Comparison of ENCODE assay signal across 29 cellular contexts in genomic region chr2:201661366-201661765, GRCh38. TPM values are rescaled to one million over a fixed set of nuclear protein-coding genes. Genes with fewer than 3 reads are reported as not detected.
DNase-seq lines count a peak whose midpoint lies in the region; ATAC-seq, FAIRE-seq and TF ChIP-seq lines count a peak whose summit lies in the region.
"Had no signal": no experiment of that assay in that cellular context is flagged by ENCODE, and none has a peak within 500 bp of the region (broad histone marks: within the 10 kb centered on the region; RNA-seq: fewer than 3 reads in every experiment).

No MANE protein-coding gene starts in this region.

- in situ Hi-C loops in HepG2 (cut with HindIII; ENCODE audit: extremely low pct_ligation_motif_present, low pct_unique_long_range_greater_than_20kb) = no loop called here

- no peak for TF ChIP-seq CTCF in HepG2 (CRISPR knock-in tag; IDR thresholded peaks at IDR 0.05)
- TF ChIP-seq CTCF in right lobe of liver (IDR thresholded peaks at IDR 0.05) = no peak
- no peak for TF ChIP-seq CTCF in OCI-LY3 (IDR thresholded peaks at IDR 0.05; ENCODE audit: low read depth, low read length)
- no peak for TF ChIP-seq CTCF in foreskin fibroblast (IDR thresholded peaks at IDR 0.05; ENCODE audit: low read depth, low read length)
- no peak for TF ChIP-seq CTCF in CD4-positive, alpha-beta T cell (IDR thresholded peaks at IDR 0.05)

- no peak for FAIRE-seq in HepG2 (lab: Jason Lieb, UNC)
- FAIRE-seq: A204.1, bronchial epithelial cell, kidney had no signal

- intact Hi-C loops in HepG2 (cut with micrococcal nuclease; ENCODE audit: unreplicated experiment) (loop anchor here (10.0 kb wide), 1 partner anchor 223 kb away; no protein-coding TSS in a partner anchor), right lobe of liver (cut with DNase I) (no loop called here)
- intact Hi-C loops in CD4-positive, alpha-beta T cell (cut with DNase I, micrococcal nuclease) = no loop called here

- H3K36me3 ChIP-seq in HepG2 (replicated peaks in 1 of 2; ENCODE audit: control insufficient read depth in 1 of 2, insufficient read depth in 2 of 2, low read length in 2 of 2) = no peaks in the 10 kb centered on the region
- H3K36me3 ChIP-seq in right lobe of liver = no peaks in the 10 kb centered on the region
- H3K36me3 ChIP-seq in OCI-LY3 (replicated peaks; ENCODE audit: low read depth, low read length) = no peaks in the 10 kb centered on the region
- H3K36me3 ChIP-seq: BLaER1, sigmoid colon, stomach, transverse colon had no signal

- CTCF ChIA-PET in HepG2 (lab: Yijun Ruan, JAX; ENCODE audit: low intra/inter-chr PET ratio, low total read pairs) = no interaction called here
- CTCF ChIA-PET in CD4-positive, alpha-beta T cell (lab: Charles Lee) = no interaction called here

- H3K27me3 Mint-ChIP-seq in CD4-positive, alpha-beta T cell = no peaks in the 10 kb centered on the region
- H3K27me3 Mint-ChIP-seq: activated T-cell treated with anti-CD3 and anti-CD28 coated beads, Interleukin-2, amount 50 U/mL, for 24 hours had no signal

- H3K27me3 ChIP-seq in HepG2 (ENCODE audit: control insufficient read depth in 1 of 2, insufficient read depth in 2 of 2, low read length in 2 of 2) = peaks cover 0 to 15% of the 10 kb centered on the region in 2 experiments; a peak in 3 of 5 replicates
- no peaks in the 10 kb centered on the region for H3K27me3 ChIP-seq in right lobe of liver
- H3K27me3 ChIP-seq in OCI-LY3 (ENCODE audit: low read depth, low read length) = no peaks in the 10 kb centered on the region
- no peaks in the 10 kb centered on the region for H3K27me3 ChIP-seq in CD4-positive, alpha-beta T cell (ENCODE audit: control insufficient read depth, insufficient read depth, low read length)
- H3K27me3 ChIP-seq: BLaER1, sigmoid colon, stomach, transverse colon had no signal

- H2AFZ ChIP-seq in HepG2 (ENCODE audit: low read length) = peak overlapping the region; percentile 71
- peak overlapping the region; percentile 83 for H2AFZ ChIP-seq in OCI-LY3 (ENCODE audit: low read depth, low read length)

- no TSS peak for BruUV-seq in HepG2 (replicated peaks; lab: Mats Ljungman, UMichigan)

- H3K79me2 ChIP-seq in HepG2 (ENCODE audit: insufficient read depth, low read length) (no peaks in the 10 kb centered on the region), OCI-LY3 (ENCODE audit: low read length) (no peaks in the 10 kb centered on the region)

- no peaks in the 10 kb centered on the region for H3K9me3 Mint-ChIP-seq in CD4-positive, alpha-beta T cell
- H3K9me3 Mint-ChIP-seq: activated T-cell treated with anti-CD3 and anti-CD28 coated beads, Interleukin-2, amount 50 U/mL, for 24 hours had no signal

- H3K9me3 ChIP-seq in HepG2 (ENCODE audit: low read length) (no peaks in the 10 kb centered on the region), right lobe of liver (no peaks in the 10 kb centered on the region), OCI-LY3 (ENCODE audit: insufficient read depth, low read length) (no peaks in the 10 kb centered on the region)
- H3K9me3 ChIP-seq in CD4-positive, alpha-beta T cell (ENCODE audit: control insufficient read depth, low read length) = no peaks in the 10 kb centered on the region
- H3K9me3 ChIP-seq: BLaER1, Caco-2, sigmoid colon, stomach, transverse colon had no signal

- H3K4me3 Mint-ChIP-seq in CD4-positive, alpha-beta T cell = no peak overlapping the region
- H3K4me3 Mint-ChIP-seq: activated T-cell treated with anti-CD3 and anti-CD28 coated beads, Interleukin-2, amount 50 U/mL, for 24 hours had no signal

- no peak for TF ChIP-seq RAD21 in HepG2 (CRISPR knock-in tag; IDR thresholded peaks at IDR 0.05)

- TF ChIP-seq POLR2A in HepG2 (IDR thresholded peaks at IDR 0.05; ENCODE audit: insufficient read depth in 1 of 2, low read depth in 2 of 2, low read length in 2 of 2) (no peak), right lobe of liver (IDR thresholded peaks at IDR 0.05) (no peak)

- H3K4me3 ChIP-seq in HepG2 (replicated peaks in 1 of 3; ENCODE audit: insufficient read depth in 1 of 3, low read depth in 2 of 3, low read length in 3 of 3) (no peak overlapping the region), right lobe of liver (no peak overlapping the region), OCI-LY3 (ENCODE audit: low read length) (no peak overlapping the region), foreskin fibroblast (ENCODE audit: low read depth in 1 of 2, low read length in 2 of 2) (no peak overlapping the region)
- H3K4me3 ChIP-seq: BLaER1, coronary artery, lung, sigmoid colon, stomach, transverse colon had no signal

- H3K36me3 Mint-ChIP-seq in CD4-positive, alpha-beta T cell (ENCODE audit: low read depth) = no peaks in the 10 kb centered on the region

- H3K27ac ChIP-seq in HepG2 (ENCODE audit: extremely low read length, insufficient read depth, low read length) = no peak overlapping the region
- H3K27ac ChIP-seq in right lobe of liver = no peak overlapping the region
- H3K27ac ChIP-seq in OCI-LY3 (ENCODE audit: low read length) = no peak overlapping the region
- H3K27ac ChIP-seq in CD4-positive, alpha-beta T cell (ENCODE audit: low read depth, low read length) = no peak overlapping the region
- H3K27ac ChIP-seq: BLaER1, coronary artery, sigmoid colon, stomach, transverse colon had no signal

- POLR2A ChIA-PET in HepG2 (lab: Yijun Ruan, JAX) = no interaction called here
- POLR2A ChIA-PET in CD4-positive, alpha-beta T cell (lab: Charles Lee) = no interaction called here

- H4K20me1 ChIP-seq in HepG2 (ENCODE audit: insufficient read depth, low read length) (no peaks in the 10 kb centered on the region), OCI-LY3 (ENCODE audit: insufficient read depth, low read length) (no peaks in the 10 kb centered on the region)
- H4K20me1 ChIP-seq: BLaER1 had no signal

- WGBS in HepG2 (ENCODE audit: low lambda C conversion rate) = 30% methylated on average over 5 of the region's 5 CpGs
- 50% methylated on average over 5 of the region's 5 CpGs for WGBS in right lobe of liver (ENCODE audit: insufficient coverage, low coverage, low lambda C conversion rate, missing lambda C conversion rate)

- no peak for TF ChIP-seq EP300 in HepG2 (IDR thresholded peaks at IDR 0.05; ENCODE audit: low read depth in 2 of 2, low read length in 2 of 2)
- no peak for TF ChIP-seq EP300 in HepG2 (CRISPR knock-in tag; IDR thresholded peaks at IDR 0.05; ENCODE audit: borderline replicate concordance)

- H3K4me1 ChIP-seq in HepG2 (ENCODE audit: insufficient read depth, low read length) (no peaks in the 10 kb centered on the region), right lobe of liver (no peaks in the 10 kb centered on the region), OCI-LY3 (ENCODE audit: low read length) (peaks cover 18% of the 10 kb centered on the region)
- H3K4me1 ChIP-seq: Caco-2, sigmoid colon, stomach, transverse colon had no signal

- H3K9ac ChIP-seq in HepG2 (ENCODE audit: insufficient read depth, low read depth, low read length) (no peak overlapping the region), OCI-LY3 (ENCODE audit: low read length) (no peak overlapping the region)
- H3K9ac ChIP-seq: BLaER1 had no signal

- ATAC-seq in HepG2 = peak; percentile 67
- ATAC-seq in right lobe of liver = no peak
- ATAC-seq in CD4-positive, alpha-beta T cell (ENCODE audit: poor library complexity) = no peak
- ATAC-seq: HCT116 had no signal

- H3K4me2 ChIP-seq in HepG2 (ENCODE audit: low read depth, low read length) (no peak overlapping the region), OCI-LY3 (ENCODE audit: low read length) (peak overlapping the region; percentile 40; the same call in 1 of the 2 replicates)
- H3K4me2 ChIP-seq: BLaER1 had no signal

- no peak overlapping the region for H3K27ac Mint-ChIP-seq in CD4-positive, alpha-beta T cell
- H3K27ac Mint-ChIP-seq: activated T-cell treated with anti-CD3 and anti-CD28 coated beads, Interleukin-2, amount 50 U/mL, for 24 hours; progenitor cell of endocrine pancreas had no signal

- H3K4me1 Mint-ChIP-seq in CD4-positive, alpha-beta T cell (ENCODE audit: low read depth) = no peaks in the 10 kb centered on the region

- DNase-seq in HepG2 (ENCODE audit: low spot score) (no peak), right lobe of liver (no peak), dermis blood vessel endothelial cell (peak; percentile 22), midbrain (lab: John Stamatoyannopoulos, UW) (no peak), foreskin fibroblast (no peak), 8988T (no peak)
- no peak for DNase-seq in CD4-positive, alpha-beta T cell
- DNase-seq: activated CD4-positive, alpha-beta T cell treated with anti-CD3 and anti-CD28 coated beads for 48 hours; activated naive CD4-positive, alpha-beta T cell; activated T-cell treated with anti-CD3 and anti-CD28 coated beads, Interleukin-2, amount 50 U/mL, for 24 hours; Caco-2; DND-41; kidney; NCI-H1436 treated with DMSO at 0.1 percent for 48 hours; NCI-H510A treated with DMSO at 0.1 percent for 48 hours; sigmoid colon; stimulated activated CD4-positive, alpha-beta T cell treated with anti-CD3 and anti-CD28 coated beads, Interleukin-15, amount 100 ng/mL, for 24 hours; stomach; transverse colon had no signal

RNA-seq across cellular contexts. Expression of gene TMEM237, which starts 18.1 kb away (rescaled TPM):
- total RNA-seq in HepG2 (2016; rRNA removed; fragmentation: Illumina TruSeq; extraction: Trizol) (28.6 and 36.1 TPM in 2 replicates), right lobe of liver (1 to 10 TPM; 2.2 to 4.1 (median 2.6) TPM), dermis blood vessel endothelial cell (28.2 and 35.0 TPM in 2 replicates)
- total RNA-seq in HepG2 (2016; cell fraction: cytosol; rRNA removed; fragmentation: Illumina TruSeq; extraction: Trizol; ENCODE audit: low read depth) = 19.0 and 20.3 TPM in 2 replicates
- total RNA-seq in HepG2 (2016; cell fraction: insoluble cytoplasmic fraction; rRNA removed; fragmentation: Illumina TruSeq; extraction: Trizol) = 27.4 and 34.1 TPM in 2 replicates
- 28.2 and 29.0 TPM in 2 replicates for total RNA-seq in HepG2 (2016; cell fraction: membrane; rRNA removed; fragmentation: Illumina TruSeq; extraction: Trizol)
- 30.2 and 36.5 TPM in 2 replicates for total RNA-seq in HepG2 (2016; cell fraction: nucleus; rRNA removed; fragmentation: Illumina TruSeq; extraction: Trizol)
- polyA plus RNA-seq in HepG2 (2011; rRNA removed) = 16.6 and 21.8 TPM in 2 replicates
- 14.6 and 17.5 TPM in 2 replicates for polyA plus RNA-seq in HepG2 (2011; cell fraction: cytosol; rRNA removed)
- polyA plus RNA-seq in HepG2 (2011; cell fraction: nucleus; rRNA removed) = 9.3 and 11.8 TPM in 2 replicates
- polyA plus RNA-seq in HepG2 (2012) = 10.6 and 22.0 TPM in 2 replicates
- polyA plus RNA-seq in HepG2 (2016; cell fraction: cytosol; fragmentation: Illumina TruSeq; extraction: Trizol; ENCODE audit: low read depth) = 14.4 and 18.2 TPM in 2 replicates
- polyA plus RNA-seq in HepG2 (2016; cell fraction: insoluble cytoplasmic fraction; fragmentation: Illumina TruSeq; extraction: Trizol; ENCODE audit: low read depth) = 23.6 and 26.5 TPM in 2 replicates
- 19.1 and 21.5 TPM in 2 replicates for polyA plus RNA-seq in HepG2 (2016; cell fraction: membrane; fragmentation: Illumina TruSeq; extraction: Trizol; ENCODE audit: low read depth)
- 42.7 and 47.2 TPM in 2 replicates for polyA plus RNA-seq in HepG2 (2016; cell fraction: nucleus; fragmentation: Illumina TruSeq; extraction: Trizol; ENCODE audit: insufficient read depth, low read depth)
- polyA minus RNA-seq in HepG2 (2011; rRNA and poly(A)+ RNA removed; ENCODE audit: low replicate concordance) = 10.0 and 10.4 TPM in 2 replicates
- polyA minus RNA-seq in HepG2 (2011; cell fraction: cytosol; rRNA and poly(A)+ RNA removed) = 5.5 and 10.0 TPM in 2 replicates
- polyA minus RNA-seq in HepG2 (2011; cell fraction: nucleus; rRNA and poly(A)+ RNA removed) = 20.9 and 27.0 TPM in 2 replicates
- total RNA-seq in CD4-positive, alpha-beta T cell = 1 to 10 TPM; 4.0 to 4.6 TPM

RNA-seq across cellular contexts. Expression of gene MPP4, which starts 37.1 kb away (rescaled TPM):
- total RNA-seq in HepG2 (2016; rRNA removed; fragmentation: Illumina TruSeq; extraction: Trizol) = not detected in 2 replicates
- total RNA-seq in HepG2 (2016; cell fraction: cytosol; rRNA removed; fragmentation: Illumina TruSeq; extraction: Trizol; ENCODE audit: low read depth) = not detected in 2 replicates
- not detected in 2 replicates for total RNA-seq in HepG2 (2016; cell fraction: insoluble cytoplasmic fraction; rRNA removed; fragmentation: Illumina TruSeq; extraction: Trizol)
- not detected in 2 replicates for total RNA-seq in HepG2 (2016; cell fraction: membrane; rRNA removed; fragmentation: Illumina TruSeq; extraction: Trizol)
- total RNA-seq in HepG2 (2016; cell fraction: nucleus; rRNA removed; fragmentation: Illumina TruSeq; extraction: Trizol) = not detected in 2 replicates
- not detected in 2 replicates for polyA plus RNA-seq in HepG2 (2011; rRNA removed)
- polyA plus RNA-seq in HepG2 (2011; cell fraction: cytosol; rRNA removed) = 0.03 TPM in 1 of 2 replicates, not detected in the other
- not detected in 2 replicates for polyA plus RNA-seq in HepG2 (2011; cell fraction: nucleus; rRNA removed)
- not detected in 2 replicates for polyA plus RNA-seq in HepG2 (2012)
- not detected in 2 replicates for polyA plus RNA-seq in HepG2 (2016; cell fraction: cytosol; fragmentation: Illumina TruSeq; extraction: Trizol; ENCODE audit: low read depth)
- not detected in 2 replicates for polyA plus RNA-seq in HepG2 (2016; cell fraction: insoluble cytoplasmic fraction; fragmentation: Illumina TruSeq; extraction: Trizol; ENCODE audit: low read depth)
- not detected in 2 replicates for polyA plus RNA-seq in HepG2 (2016; cell fraction: membrane; fragmentation: Illumina TruSeq; extraction: Trizol; ENCODE audit: low read depth)
- polyA plus RNA-seq in HepG2 (2016; cell fraction: nucleus; fragmentation: Illumina TruSeq; extraction: Trizol; ENCODE audit: insufficient read depth, low read depth) = not detected in 2 replicates
- polyA minus RNA-seq in HepG2 (2011; rRNA and poly(A)+ RNA removed; ENCODE audit: low replicate concordance) = not detected in 2 replicates
- not detected in 2 replicates for polyA minus RNA-seq in HepG2 (2011; cell fraction: cytosol; rRNA and poly(A)+ RNA removed)
- 0.25 TPM in 1 of 2 replicates, not detected in the other for polyA minus RNA-seq in HepG2 (2011; cell fraction: nucleus; rRNA and poly(A)+ RNA removed)
- under 1 TPM in 2 of 6 experiments, not detected in 4; 0.12 to 0.15 TPM for total RNA-seq in right lobe of liver
- 2.2 and 3.1 TPM in 2 replicates for total RNA-seq in dermis blood vessel endothelial cell
- not detected for total RNA-seq in CD4-positive, alpha-beta T cell
- total RNA-seq: activated CD8-positive, alpha-beta memory T cell treated with anti-CD3 and anti-CD28 coated beads for 36 hours; bronchial epithelial cell; progenitor cell of endocrine pancreas; T-helper 2 cell treated with Interferon-gamma antibody and Interleukin-4, amounts not matched to agents 100 ng/mL and 5 ng/mL, for 36 hours; transverse colon had no signal
